Comparison of ENCODE assay signal across 8 cellular contexts in genomic region chr14:70186826-70187483, GRCh38. TPM values are rescaled to one million over a fixed set of nuclear protein-coding genes. Genes with fewer than 3 reads are reported as not detected.
DNase-seq lines count a peak whose midpoint lies in the region; ATAC-seq and TF ChIP-seq lines count a peak whose summit lies in the region.

No MANE protein-coding gene starts in this region.

- H3K36me3 ChIP-seq in SJSA1 (no peaks in the 10 kb centered on the region), fibroblast of lung (ENCODE audit: control insufficient read depth, insufficient read depth, low read length) (no peaks in the 10 kb centered on the region), rectal smooth muscle tissue (ENCODE audit: control insufficient read depth, insufficient read depth, low read length) (no peaks in the 10 kb centered on the region), BE2C (no peaks in the 10 kb centered on the region)

- DNase-seq in T-helper 1 cell: no peak
- DNase-seq in SJSA1 (ENCODE audit: low read depth in 1 of 2, low spot score in 2 of 2): peak; percentile 76 to 91
- DNase-seq in fibroblast of lung (ENCODE audit: low read depth in 2 of 2): peak; percentile 1 to 7
- DNase-seq in BE2C: no peak
- no peak for DNase-seq in hepatic stellate cell (ENCODE audit: low spot score)

- no peak overlapping the region for H3K9ac ChIP-seq in fibroblast of lung (ENCODE audit: insufficient read depth, low read length)
- H3K9ac ChIP-seq in rectal smooth muscle tissue (ENCODE audit: low read length): no peak overlapping the region

- no peaks in the 10 kb centered on the region for H4K20me1 ChIP-seq in fibroblast of lung (ENCODE audit: control insufficient read depth, extremely low read depth, insufficient read depth, low read length)

- H3K27ac Mint-ChIP-seq in T-helper 1 cell treated with Interleukin-12 subunit alpha and Interleukin-12 subunit beta and Interleukin-4 antibody, amounts not matched to agents 30 μg/mL and 1 μg/mL, for 36 hours: no peak overlapping the region

- H3K27ac ChIP-seq in SJSA1 (peak overlapping the region; percentile 53), fibroblast of lung (ENCODE audit: insufficient read depth, low read length) (no peak overlapping the region), rectal smooth muscle tissue (ENCODE audit: low read depth, low read length) (no peak overlapping the region)

- H3K4me3 ChIP-seq in SJSA1: peak overlapping the region; percentile 63
- peak overlapping the region; percentile 14 to 63 (median 32) for H3K4me3 ChIP-seq in fibroblast of lung (replicated peaks in 1 of 4; ENCODE audit: control extremely low read depth in 1 of 4, insufficient read depth in 1 of 4, low read depth in 3 of 4, low read length in 4 of 4)
- peak overlapping the region; percentile 55 for H3K4me3 ChIP-seq in rectal smooth muscle tissue (ENCODE audit: low read length)
- no peak overlapping the region for H3K4me3 ChIP-seq in BE2C (ENCODE audit: low read depth, low read length)

- no peak for ATAC-seq in GM18858 (IDR thresholded peaks at IDR 0.05; ENCODE audit: unreplicated experiment)

- peak overlapping the region; percentile 66 for H3K4me3 Mint-ChIP-seq in T-helper 1 cell treated with Interleukin-12 subunit alpha and Interleukin-12 subunit beta and Interleukin-4 antibody, amounts not matched to agents 30 μg/mL and 1 μg/mL, for 36 hours

- TF ChIP-seq CTCF in fibroblast of lung (conservative IDR thresholded peaks at IDR 0.05 in 1 of 2, IDR thresholded peaks at IDR 0.05 in 1 of 2; ENCODE audit: low read depth in 1 of 2, low read length in 2 of 2) (no peak), BE2C (IDR thresholded peaks at IDR 0.05; ENCODE audit: low read depth, low read length) (no peak)

- peaks cover 20% of the 10 kb centered on the region for H3K4me1 ChIP-seq in SJSA1 (replicated peaks)
- H3K4me1 ChIP-seq in fibroblast of lung (ENCODE audit: control insufficient read depth, extremely low read depth, insufficient read depth, low read length): no peaks in the 10 kb centered on the region
- no peaks in the 10 kb centered on the region for H3K4me1 ChIP-seq in rectal smooth muscle tissue (ENCODE audit: control insufficient read depth, insufficient read depth, low read length)
- no peaks in the 10 kb centered on the region for H3K4me1 ChIP-seq in BE2C

- H3K79me2 ChIP-seq in fibroblast of lung (ENCODE audit: control insufficient read depth, insufficient read depth, low read length): no peaks in the 10 kb centered on the region

- no peak overlapping the region for H2AFZ ChIP-seq in fibroblast of lung (ENCODE audit: low read length)

- peaks cover 59% of the 10 kb centered on the region for H3K27me3 Mint-ChIP-seq in T-helper 1 cell treated with Interleukin-12 subunit alpha and Interleukin-12 subunit beta and Interleukin-4 antibody, amounts not matched to agents 30 μg/mL and 1 μg/mL, for 36 hours (ENCODE audit: low read depth)

- H3K27me3 ChIP-seq in SJSA1 (replicated peaks) (no peaks in the 10 kb centered on the region), fibroblast of lung (ENCODE audit: control insufficient read depth, insufficient read depth, low read length) (peaks cover 3% of the 10 kb centered on the region), rectal smooth muscle tissue (ENCODE audit: control insufficient read depth, insufficient read depth, low read length) (peaks cover 8% of the 10 kb centered on the region), BE2C (peaks cover 59% of the 10 kb centered on the region)

- H3K4me2 ChIP-seq in fibroblast of lung (ENCODE audit: extremely low read depth, insufficient read depth, low read length): peak overlapping the region; percentile 39

- no peaks in the 10 kb centered on the region for H3K9me3 Mint-ChIP-seq in T-helper 1 cell treated with Interleukin-12 subunit alpha and Interleukin-12 subunit beta and Interleukin-4 antibody, amounts not matched to agents 30 μg/mL and 1 μg/mL, for 36 hours

- H3K9me3 ChIP-seq in SJSA1 (replicated peaks) (no peaks in the 10 kb centered on the region), fibroblast of lung (ENCODE audit: control insufficient read depth, insufficient read depth, low read depth, low read length) (no peaks in the 10 kb centered on the region), BE2C (no peaks in the 10 kb centered on the region)

- peaks cover 11% of the 10 kb centered on the region for H3K4me1 Mint-ChIP-seq in T-helper 1 cell treated with Interleukin-12 subunit alpha and Interleukin-12 subunit beta and Interleukin-4 antibody, amounts not matched to agents 30 μg/mL and 1 μg/mL, for 36 hours (ENCODE audit: low read depth)

- H3K36me3 Mint-ChIP-seq in T-helper 1 cell treated with Interleukin-12 subunit alpha and Interleukin-12 subunit beta and Interleukin-4 antibody, amounts not matched to agents 30 μg/mL and 1 μg/mL, for 36 hours (ENCODE audit: low read depth): no peaks in the 10 kb centered on the region

RNA-seq across cellular contexts. Expression of gene SLC8A3, which starts 1.8 kb away (rescaled TPM):
- total RNA-seq in SJSA1 (2014; rRNA removed; shearing (Covaris generic)): 4.5 and 5.2 TPM in 2 replicates
- total RNA-seq in fibroblast of lung: under 0.01 TPM in 2 replicates
- polyA plus RNA-seq in fibroblast of lung: 0.03 TPM in 1 of 2 replicates, not detected in the other
- not detected in 2 replicates for polyA plus RNA-seq in fibroblast of lung (2012)
- not detected in 2 replicates for polyA minus RNA-seq in fibroblast of lung (ENCODE audit: low replicate concordance)
- not detected for polyA plus RNA-seq in BE2C (2012; ENCODE audit: insufficient read depth, insufficient read length, low read depth)

Comparison
In these comparisons a context has a peak if more than half of its experiments do, and no peak if none do; other contexts are left out.
1. DNase-seq: peak in SJSA1 (2 of 2) and fibroblast of lung (2 of 2); none in T-helper 1 cell (0 of 5), BE2C (single experiment) and hepatic stellate cell (single experiment).